In genomic region chr21:26177187-26177586, GRCh38 we compare ENCODE assay signal across 20 cellular contexts. TPM values are rescaled to one million over a fixed set of nuclear protein-coding genes. Genes with fewer than 3 reads are reported as not detected.
DNase-seq lines count a peak whose midpoint lies in the region; ATAC-seq, FAIRE-seq and TF ChIP-seq lines count a peak whose summit lies in the region.
"Had no signal": no experiment of that assay in that cellular context is flagged by ENCODE, and none has a peak within 500 bp of the region (broad histone marks: within the 10 kb centered on the region; RNA-seq: fewer than 3 reads in every experiment).

No MANE protein-coding gene starts in this region.

- no peak overlapping the region for H3K4ac ChIP-seq in H1 (replicated peaks; ENCODE audit: insufficient read length, low read depth, low read length)

- H3K27me3 ChIP-seq in DND-41 (ENCODE audit: insufficient read depth, low read length, poor library complexity) (no peaks in the 10 kb centered on the region), H1 (replicated peaks in 1 of 4; ENCODE audit: control insufficient read depth in 3 of 4, extremely low read depth in 1 of 4, insufficient read depth in 3 of 4, low read length in 3 of 4) (no peaks in the 10 kb centered on the region)
- H3K27me3 ChIP-seq: ovary, transverse colon had no signal

- H3K27ac ChIP-seq in DND-41 (ENCODE audit: low read length) (no peak overlapping the region), H1 (ENCODE audit: low read depth, low read length) (no peak overlapping the region)
- H3K27ac ChIP-seq: ovary, transverse colon had no signal

- ATAC-seq in DND-41 (ENCODE audit: insufficient read depth, low read depth): peak; percentile 68; the same call in 2 of the 3 replicates
- no peak for ATAC-seq in GM21515 (IDR thresholded peaks at IDR 0.05; ENCODE audit: unreplicated experiment)
- ATAC-seq in HG02798 (IDR thresholded peaks at IDR 0.05; ENCODE audit: poor library complexity, unreplicated experiment): no peak
- ATAC-seq in HG03378 (IDR thresholded peaks at IDR 0.05; ENCODE audit: unreplicated experiment): no peak
- ATAC-seq: stimulated activated effector memory CD8-positive, alpha-beta T cell treated with anti-CD3 and anti-CD28 coated beads, Interleukin-12 subunit alpha, Interleukin-12 subunit beta, amount 100 ng/mL, for 72 hours had no signal

- TF ChIP-seq CTCF in DND-41 (IDR thresholded peaks at IDR 0.05; ENCODE audit: borderline replicate concordance, extremely low read depth, low read length, poor library complexity, severe bottlenecking) (no peak), H1 (IDR thresholded peaks at IDR 0.05; ENCODE audit: control extremely low read depth in 1 of 3, insufficient read depth in 1 of 3, low read depth in 1 of 3, low read length in 3 of 3) (no peak), neural crest cell (conservative IDR thresholded peaks at IDR 0.05) (no peak)

- H3K56ac ChIP-seq in H1 (replicated peaks; ENCODE audit: insufficient read length, low read depth, low read length): no peak overlapping the region

- H2BK120ac ChIP-seq in H1 (replicated peaks; ENCODE audit: low read depth, low read length): no peak overlapping the region

- H3K23me2 ChIP-seq in H1 (ENCODE audit: low read depth, low read length): no peaks in the 10 kb centered on the region

- H4K5ac ChIP-seq in H1 (ENCODE audit: insufficient read length, low read depth, low read length): no peak overlapping the region

- DNase-seq in DND-41 (peak; percentile 15), NCI-H2196 (lab: John Stamatoyannopoulos, UW; ENCODE audit: unreplicated experiment) (peak; percentile 65), H1 (ENCODE audit: low read depth in 1 of 2, low spot score in 2 of 2) (no peak), neural crest cell (ENCODE audit: low read depth, low spot score) (no peak), G401 (ENCODE audit: low spot score) (no peak)
- DNase-seq: activated CD4-positive, alpha-beta T cell treated with anti-CD3 and anti-CD28 coated beads, Interleukin-2, amount 10 ng/mL, durations not matched to agents 7 days and 5 days; activated T-cell treated with anti-CD3 and anti-CD28 coated beads for 4 hours; DMS79 treated with DMSO at 0.1 percent for 48 hours; effector CD8-positive, alpha-beta T cell; KBM-7; NCI-H1417; NCI-H446 treated with DMSO at 0.1 percent for 48 hours; small intestine; transverse colon had no signal

- POLR2A ChIA-PET in H1 (lab: Charles Lee; ENCODE audit: partially characterized antibody): interaction anchor here (1.1 kb wide), 1 partner anchor 9 kb away, joined by 4 read pairs; no protein-coding TSS in a partner anchor

- H3K4me2 ChIP-seq in DND-41 (ENCODE audit: insufficient read depth, low read length) (no peak overlapping the region), H1 (ENCODE audit: insufficient read depth in 1 of 2, low read depth in 2 of 2, low read length in 2 of 2) (no peak overlapping the region)

- no peak overlapping the region for H2BK12ac ChIP-seq in H1 (ENCODE audit: low read depth, low read length)

- no peaks in the 10 kb centered on the region for H3K79me1 ChIP-seq in H1 (ENCODE audit: low read depth, low read length)

- in situ Hi-C loops in G401 (cut with HindIII; ENCODE audit: low sequenced_read_pairs): no loop called here

- no peak overlapping the region for H3K18ac ChIP-seq in H1 (ENCODE audit: extremely low read depth, low read length)

- CTCF ChIA-PET in H1 (lab: Charles Lee; ENCODE audit: partially characterized antibody): interaction anchor here (0.8 to 1.4 kb wide), 4 partner anchors 22 to 541 kb away, joined by 3 read pairs; no protein-coding TSS in a partner anchor

- H4K91ac ChIP-seq in H1 (replicated peaks; ENCODE audit: insufficient read length, low read length): no peak overlapping the region

- no peak for TF ChIP-seq EP300 in H1 (IDR thresholded peaks at IDR 0.05; ENCODE audit: borderline replicate concordance in 1 of 2, low read depth in 2 of 2, low read length in 2 of 2)

- H2BK15ac ChIP-seq in H1 (ENCODE audit: low read length): no peak overlapping the region

- no peak overlapping the region for H3K4me3 ChIP-seq in DND-41 (ENCODE audit: low read depth in 1 of 2, low read length in 2 of 2)
- no peak overlapping the region for H3K4me3 ChIP-seq in H1 (ENCODE audit: extremely low read depth in 1 of 4, insufficient read depth in 2 of 4, low read depth in 3 of 4, low read length in 4 of 4)
- H3K4me3 ChIP-seq: ovary, transverse colon had no signal

- H3K36me3 ChIP-seq in DND-41 (ENCODE audit: insufficient read depth, low read length) (no peaks in the 10 kb centered on the region), H1 (ENCODE audit: control insufficient read depth in 2 of 4, insufficient read depth in 4 of 4, low read length in 3 of 4) (no peaks in the 10 kb centered on the region)
- H3K36me3 ChIP-seq: ovary, transverse colon had no signal

- TF ChIP-seq POLR2A in H1 (IDR thresholded peaks at IDR 0.05; ENCODE audit: control extremely low read depth in 1 of 2, low read depth in 2 of 2, low read length in 2 of 2): no peak

- peaks cover 13% of the 10 kb centered on the region for H3K4me1 Mint-ChIP-seq in neural crest cell
- H3K4me1 Mint-ChIP-seq: activated CD4-positive, alpha-beta T cell treated with anti-CD3 and anti-CD28 coated beads, Interleukin-2, amount 10 ng/mL, durations not matched to agents 7 days and 5 days; stimulated activated effector memory CD8-positive, alpha-beta T cell treated with anti-CD3 and anti-CD28 coated beads, Interleukin-12 subunit alpha, Interleukin-12 subunit beta, amount 100 ng/mL, for 72 hours had no signal

- H3K14ac ChIP-seq in H1 (ENCODE audit: insufficient read length): no peak overlapping the region

- WGBS in H1 (ENCODE audit: extremely low coverage in 1 of 2, insufficient coverage in 1 of 2, insufficient read length in 1 of 2, insufficient replicate concordance in 2 of 2, low coverage in 1 of 2, low lambda C conversion rate in 2 of 2, missing lambda C conversion rate in 1 of 2), 2 experiments: 86% methylated on average over 5 of the region's 5 CpGs; no CpG with 5 or more reads in 1 of the 2 experiments

- no peaks in the 10 kb centered on the region for H3K27me3 Mint-ChIP-seq in neural crest cell (ENCODE audit: low read depth)
- H3K27me3 Mint-ChIP-seq: activated naive CD8-positive, alpha-beta T cell had no signal

- H2AK5ac ChIP-seq in H1 (ENCODE audit: low read depth, low read length): no peak overlapping the region

- no peak overlapping the region for H2BK5ac ChIP-seq in H1 (ENCODE audit: low read depth, low read length)

- no peak overlapping the region for H3K23ac ChIP-seq in H1 (ENCODE audit: insufficient read length)

- H4K8ac ChIP-seq in H1 (ENCODE audit: extremely low read depth, insufficient read depth, low read length): no peak overlapping the region; the same call in 1 of the 2 replicates

- H3K9ac ChIP-seq in DND-41 (ENCODE audit: low read depth, low read length) (no peak overlapping the region), H1 (replicated peaks in 1 of 4; ENCODE audit: extremely low read depth in 1 of 4, low read depth in 3 of 4, low read length in 3 of 4) (no peak overlapping the region)

- no peaks in the 10 kb centered on the region for H3K9me3 Mint-ChIP-seq in neural crest cell
- H3K9me3 Mint-ChIP-seq: activated CD4-positive, alpha-beta T cell treated with anti-CD3 and anti-CD28 coated beads, Interleukin-2, amount 10 ng/mL, durations not matched to agents 7 days and 5 days; stimulated activated effector memory CD8-positive, alpha-beta T cell treated with anti-CD3 and anti-CD28 coated beads, Interleukin-12 subunit alpha, Interleukin-12 subunit beta, amount 100 ng/mL, for 72 hours had no signal

- H3K9me3 ChIP-seq in DND-41 (ENCODE audit: insufficient read depth, low read length, severe bottlenecking) (no peaks in the 10 kb centered on the region), H1 (ENCODE audit: insufficient read depth in 2 of 2, low read depth in 1 of 2, low read length in 1 of 2) (no peaks in the 10 kb centered on the region)
- H3K9me3 ChIP-seq: ovary, transverse colon had no signal

- H3K4me1 ChIP-seq in DND-41 (ENCODE audit: insufficient read depth, low read length): peaks cover 11% of the 10 kb centered on the region
- no peaks in the 10 kb centered on the region for H3K4me1 ChIP-seq in H1 (replicated peaks in 1 of 4; ENCODE audit: control insufficient read depth in 3 of 4, insufficient read depth in 4 of 4, low read length in 3 of 4)
- H3K4me1 ChIP-seq: transverse colon had no signal

- no peaks in the 10 kb centered on the region for H3K79me2 ChIP-seq in DND-41 (ENCODE audit: insufficient read depth, low read length)
- no peaks in the 10 kb centered on the region for H3K79me2 ChIP-seq in H1 (ENCODE audit: control insufficient read depth in 1 of 2, insufficient read depth in 2 of 2, low read length in 2 of 2)

- H3K27ac Mint-ChIP-seq in neural crest cell (ENCODE audit: unreplicated experiment): peak overlapping the region; percentile 35
- H3K27ac Mint-ChIP-seq: activated CD4-positive, alpha-beta T cell treated with anti-CD3 and anti-CD28 coated beads, Interleukin-2, amount 10 ng/mL, durations not matched to agents 7 days and 5 days; activated naive CD8-positive, alpha-beta T cell; stimulated activated effector memory CD8-positive, alpha-beta T cell treated with anti-CD3 and anti-CD28 coated beads, Interleukin-12 subunit alpha, Interleukin-12 subunit beta, amount 100 ng/mL, for 72 hours had no signal

- FAIRE-seq in H1 (lab: Jason Lieb, UNC): no peak
- FAIRE-seq: small intestine had no signal

- no peak for TF ChIP-seq RAD21 in H1 (IDR thresholded peaks at IDR 0.05 in 1 of 2, conservative IDR thresholded peaks at IDR 0.05 in 1 of 2; ENCODE audit: low read depth in 2 of 2, low read length in 2 of 2)

- H4K20me1 ChIP-seq in DND-41 (ENCODE audit: insufficient read depth, low read length) (no peaks in the 10 kb centered on the region), H1 (replicated peaks in 1 of 2; ENCODE audit: control insufficient read depth in 1 of 2, insufficient read depth in 2 of 2, low read length in 2 of 2) (no peaks in the 10 kb centered on the region)

- H2AFZ ChIP-seq in DND-41 (ENCODE audit: low read depth, low read length): no peak overlapping the region; the same call in 1 of the 2 replicates
- H2AFZ ChIP-seq in H1 (ENCODE audit: low read length): 0 out of 2 replicates have a peak overlapping the region, but pooled peaks have one; percentile 6

- H3K36me3 Mint-ChIP-seq in neural crest cell (ENCODE audit: low read depth): no peaks in the 10 kb centered on the region
- H3K36me3 Mint-ChIP-seq: activated naive CD8-positive, alpha-beta T cell; stimulated activated effector memory CD8-positive, alpha-beta T cell treated with anti-CD3 and anti-CD28 coated beads, Interleukin-12 subunit alpha, Interleukin-12 subunit beta, amount 100 ng/mL, for 72 hours had no signal

- no peak overlapping the region for H2BK20ac ChIP-seq in H1 (ENCODE audit: low read length)

- no peak overlapping the region for H3K4me3 Mint-ChIP-seq in neural crest cell
- H3K4me3 Mint-ChIP-seq: activated CD4-positive, alpha-beta T cell treated with anti-CD3 and anti-CD28 coated beads, Interleukin-2, amount 10 ng/mL, durations not matched to agents 7 days and 5 days; activated naive CD8-positive, alpha-beta T cell; stimulated activated effector memory CD8-positive, alpha-beta T cell treated with anti-CD3 and anti-CD28 coated beads, Interleukin-12 subunit alpha, Interleukin-12 subunit beta, amount 100 ng/mL, for 72 hours had no signal

RNA-seq across cellular contexts. Expression of gene APP, which starts 6.6 kb away (rescaled TPM):
- 544 and 551 TPM in 2 replicates for total RNA-seq in H1 (2021; fragmentation: NEBNext Ultra II Directional; extraction: Animal tissue kit (Norgen Biotek cat#: 25700))
- polyA plus RNA-seq in H1 (2011; rRNA removed): 365 and 375 TPM in 2 replicates
- 520 TPM for polyA plus RNA-seq in H1 (2011; cell fraction: cytosol; rRNA removed)
- polyA plus RNA-seq in H1 (2011; cell fraction: nucleus; rRNA removed): 493 TPM
- 377 to 549 TPM (median 468 TPM) in 4 replicates for polyA plus RNA-seq in H1 (2012, experiment 1 of 2)
- 50.8 TPM for polyA plus RNA-seq in H1 (2012, experiment 2 of 2)
- polyA plus RNA-seq in H1 (2013, experiment 1 of 2): 968 TPM
- 921 TPM for polyA plus RNA-seq in H1 (2013, experiment 2 of 2)
- 595 and 720 TPM in 2 replicates for polyA minus RNA-seq in H1 (2011; rRNA and poly(A)+ RNA removed)
- 232 TPM for polyA minus RNA-seq in H1 (2011; cell fraction: cytosol; rRNA and poly(A)+ RNA removed)
- 416 TPM for polyA minus RNA-seq in H1 (2011; cell fraction: nucleus; rRNA and poly(A)+ RNA removed)
- 245 and 254 TPM in 2 replicates for total RNA-seq in neural crest cell
- 189 and 254 TPM in 2 replicates for total RNA-seq in G401 (2014; rRNA removed; shearing (Covaris generic))

Comparison
In these comparisons a context has a peak if more than half of its experiments do, and no peak if none do; other contexts are left out.
1. DNase-seq: peak in DND-41 (single experiment) and NCI-H2196 (single experiment); none in H1 (0 of 2), neural crest cell (single experiment) and G401 (single experiment).